ENCODE assay signal across 29 cellular contexts in genomic region chr3:17831366-17831765, GRCh38.
A peak's percentile ranks its signal among the peaks of the same experiment; 100 is the strongest.
DNase-seq lines count a peak whose midpoint lies in the region; ATAC-seq, FAIRE-seq and TF ChIP-seq lines count a peak whose summit lies in the region.
"Had no signal": no experiment of that assay in that cellular context is flagged by ENCODE, and none has a peak within 500 bp of the region (broad histone marks: within the 10 kb centered on the region; RNA-seq: fewer than 3 reads in every experiment).

No MANE protein-coding gene starts in this region.

- no peaks in the 10 kb centered on the region for H4K20me1 ChIP-seq in fibroblast of lung (ENCODE audit: control insufficient read depth, extremely low read depth, insufficient read depth, low read length)

- POLR2A ChIA-PET in A549 (lab: Yijun Ruan, JAX) = interaction anchor here (1.2 kb wide), 1 partner anchor 89 kb away, joined by 3 read pairs; the partner anchor contains the start of gene TBC1D5

- H3K27ac ChIP-seq in A549 = no peak overlapping the region
- no peak overlapping the region for H3K27ac ChIP-seq in fibroblast of lung (ENCODE audit: insufficient read depth, low read length)
- H3K27ac ChIP-seq: hepatocyte, left lung, Peyer's patch, testis, uterus had no signal

- FAIRE-seq in A549 (lab: Jason Lieb, UNC) = peak; percentile 70
- FAIRE-seq: A204.1, frontal cortex, HepG2 had no signal

- no peak for DNase-seq in A549 (ENCODE audit: low read depth in 1 of 2, low spot score in 1 of 2)
- DNase-seq in HT1080 (ENCODE audit: low read depth) = peak; percentile 11
- peak; percentile 52 for DNase-seq in adipocyte (ENCODE audit: low read depth)
- peak; percentile 10 to 19 for DNase-seq in fibroblast of lung (ENCODE audit: low read depth in 2 of 2)
- DNase-seq in occipital lobe (lab: John Stamatoyannopoulos, UW) = no peak
- no peak for DNase-seq in NCI-H748 (lab: John Stamatoyannopoulos, UW; ENCODE audit: unreplicated experiment)
- no peak for DNase-seq in stimulated activated CD4-positive, alpha-beta T cell treated with anti-CD3 and anti-CD28 coated beads, Interleukin-12 subunit alpha, Interleukin-12 subunit beta, amount 100 ng/mL, for 4 hours
- DNase-seq in NCI-H526 (lab: John Stamatoyannopoulos, UW) = no peak
- DNase-seq: activated CD4-positive, alpha-beta T cell treated with anti-CD3 and anti-CD28 coated beads for 4 hours; activated naive CD4-positive, alpha-beta T cell treated with anti-CD3 and anti-CD28 coated beads, Interleukin-2, amount 10 ng/mL, durations not matched to agents 7 days and 5 days; activated T-cell treated with anti-CD3 and anti-CD28 coated beads, Interleukin-2, amount 50 U/mL, for 48 hours; Caco-2; caudate nucleus; DMS79 treated with DMSO at 0.1 percent for 48 hours; endodermal cell; GOT3; left lung; naive thymus-derived CD8-positive, alpha-beta T cell; NCI-H2081; Peyer's patch; retina; stimulated activated CD4-positive, alpha-beta T cell treated with anti-CD3 and anti-CD28 coated beads, Interleukin-4, amount 100 ng/mL, for 1 hour; testis; uterus had no signal

- no peaks in the 10 kb centered on the region for H3K79me2 ChIP-seq in fibroblast of lung (ENCODE audit: control insufficient read depth, insufficient read depth, low read length)
- H3K79me2 ChIP-seq: hepatocyte had no signal

- CTCF ChIA-PET in A549 (lab: Yijun Ruan, JAX) = interaction anchor here (0.9 to 1.7 kb wide), 3 partner anchors 9 to 13 kb away, joined by 3 to 10 read pairs (median 3); no protein-coding TSS in a partner anchor

- TF ChIP-seq CTCF in A549 (IDR thresholded peaks at IDR 0.05) (no peak), fibroblast of lung (conservative IDR thresholded peaks at IDR 0.05 in 1 of 2, IDR thresholded peaks at IDR 0.05 in 1 of 2; ENCODE audit: low read depth in 1 of 2, low read length in 2 of 2) (no peak)

- no peaks in the 10 kb centered on the region for H3K9me3 ChIP-seq in A549
- no peaks in the 10 kb centered on the region for H3K9me3 ChIP-seq in adipocyte (ENCODE audit: control insufficient read depth, low read length)
- H3K9me3 ChIP-seq in fibroblast of lung (ENCODE audit: control insufficient read depth, insufficient read depth, low read depth, low read length) = no peaks in the 10 kb centered on the region
- H3K9me3 ChIP-seq: Caco-2, left lung, Peyer's patch, testis, uterus had no signal

- H3K36me3 ChIP-seq in adipocyte (ENCODE audit: control insufficient read depth, insufficient read depth, low read length, severe bottlenecking) (no peaks in the 10 kb centered on the region), fibroblast of lung (ENCODE audit: control insufficient read depth, insufficient read depth, low read length) (no peaks in the 10 kb centered on the region)
- H3K36me3 ChIP-seq: left lung, Peyer's patch, uterus had no signal

- no peak for ATAC-seq in A549
- ATAC-seq: HepG2; left lung; naive thymus-derived CD8-positive, alpha-beta T cell; stimulated activated memory B cell treated with anti-CD40 and anti-IgM and Interleukin-4, amounts not matched to agents 10 μg/mL and 1 μg/mL and 100 μg/mL, for 72 hours had no signal

- no peak overlapping the region for H3K4me2 ChIP-seq in A549
- H3K4me2 ChIP-seq in fibroblast of lung (ENCODE audit: extremely low read depth, insufficient read depth, low read length) = no peak overlapping the region
- H3K4me2 ChIP-seq: hepatocyte had no signal

- no peak for TF ChIP-seq EP300 in A549 (IDR thresholded peaks at IDR 0.05)

- TF ChIP-seq POLR2A in A549 (IDR thresholded peaks at IDR 0.05; ENCODE audit: low read length) = no peak

- H3K4me1 ChIP-seq in A549 (peaks cover 4% of the 10 kb centered on the region; the same call in 1 of the 3 replicates), adipocyte (ENCODE audit: control insufficient read depth, insufficient read depth, low read length) (peaks cover 15% of the 10 kb centered on the region), fibroblast of lung (ENCODE audit: control insufficient read depth, extremely low read depth, insufficient read depth, low read length) (no peaks in the 10 kb centered on the region)
- H3K4me1 ChIP-seq: Caco-2, left lung, Peyer's patch, testis had no signal

- H3K27me3 ChIP-seq in adipocyte (replicated peaks; ENCODE audit: control insufficient read depth, insufficient read depth, low read length) (no peaks in the 10 kb centered on the region), fibroblast of lung (ENCODE audit: control insufficient read depth, insufficient read depth, low read length) (no peaks in the 10 kb centered on the region)
- H3K27me3 ChIP-seq: hepatocyte, left lung, Peyer's patch, testis, uterus had no signal

- H3K9ac ChIP-seq in adipocyte (ENCODE audit: low read length) (no peak overlapping the region), fibroblast of lung (ENCODE audit: insufficient read depth, low read length) (no peak overlapping the region)

- H2AFZ ChIP-seq in fibroblast of lung (ENCODE audit: low read length) = no peak overlapping the region
- H2AFZ ChIP-seq: hepatocyte had no signal

- no peak for TF ChIP-seq RAD21 in A549 (conservative IDR thresholded peaks at IDR 0.05 in 1 of 2, IDR thresholded peaks at IDR 0.05 in 1 of 2)

- H3K4me3 ChIP-seq in A549 = no peak overlapping the region
- H3K4me3 ChIP-seq in adipocyte (ENCODE audit: low read length) = no peak overlapping the region
- no peak overlapping the region for H3K4me3 ChIP-seq in fibroblast of lung (replicated peaks in 1 of 4; ENCODE audit: control extremely low read depth in 1 of 4, insufficient read depth in 1 of 4, low read depth in 3 of 4, low read length in 4 of 4)
- H3K4me3 ChIP-seq: hepatocyte, left lung, Peyer's patch, testis, uterus had no signal

TF ChIP-seq in A549, 52 proteins besides CTCF, POLR2A, EP300 and RAD21:
- TF ChIP-seq JUN (IDR thresholded peaks at IDR 0.05) (no peak), RNF2 (IDR thresholded peaks at IDR 0.05; ENCODE audit: borderline replicate concordance, low read depth) (no peak), FOSL2 (IDR thresholded peaks at IDR 0.05) (no peak), FOSL2 (CRISPR knock-in tag; IDR thresholded peaks at IDR 0.05) (peak; percentile 58), RCOR1 (IDR thresholded peaks at IDR 0.05; ENCODE audit: low read depth, low read length) (no peak), ATOH8 (CRISPR knock-in tag; IDR thresholded peaks at IDR 0.05; ENCODE audit: low read depth) (no peak), GATA3 (IDR thresholded peaks at IDR 0.05; ENCODE audit: borderline replicate concordance) (no peak)

Comparison
In these comparisons a context has a peak if more than half of its experiments do, and no peak if none do; other contexts are left out.
1. DNase-seq: peak in HT1080 (single experiment), adipocyte (single experiment) and fibroblast of lung (2 of 2); none in A549 (0 of 2), occipital lobe (single experiment), NCI-H748 (single experiment), stimulated activated CD4-positive, alpha-beta T cell treated with anti-CD3 and anti-CD28 coated beads, Interleukin-12 subunit alpha, Interleukin-12 subunit beta, amount 100 ng/mL, for 4 hours (single experiment) and NCI-H526 (0 of 2).